20 cellular contexts compared by ENCODE assay signal in the genomic region with DNA sequence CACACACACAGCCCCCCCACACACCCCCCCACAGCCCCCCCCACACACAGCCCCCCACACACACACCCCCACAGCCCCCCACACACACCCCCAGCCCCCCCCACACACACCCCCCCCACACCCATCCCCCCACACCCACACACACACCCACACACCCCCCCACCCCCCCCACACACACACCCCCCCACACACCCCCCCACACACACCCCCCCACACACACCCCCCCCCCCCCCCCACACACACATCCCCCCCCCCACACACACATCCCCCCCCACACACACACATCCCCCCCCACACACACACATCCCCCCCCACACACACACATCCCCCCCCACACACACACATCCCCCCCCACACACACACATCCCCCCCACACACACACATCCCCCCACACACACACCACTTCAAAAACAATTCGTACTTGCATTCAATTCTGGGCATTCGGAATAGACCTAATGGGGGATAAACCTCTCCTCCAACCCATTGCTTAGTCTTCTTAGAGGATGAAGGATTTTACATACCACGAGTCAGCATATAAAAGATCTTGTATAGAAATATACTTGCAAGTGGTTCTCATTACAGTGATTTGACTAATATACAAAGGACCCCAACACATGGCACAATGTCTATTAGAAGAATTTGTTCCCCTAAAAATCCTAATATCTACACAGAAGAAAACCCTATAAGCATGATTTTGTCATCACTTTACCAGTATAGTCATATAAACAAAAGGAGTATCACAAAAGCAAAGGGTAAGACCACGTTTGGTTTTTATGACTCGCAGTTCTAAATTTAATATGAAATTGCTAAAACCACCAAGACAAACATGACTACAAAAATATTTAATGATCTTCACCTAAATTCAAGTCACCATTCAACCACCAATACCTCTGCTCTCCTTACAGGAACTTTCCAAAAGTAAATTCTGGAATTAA.
DNase-seq lines count a peak whose midpoint lies in the region; ATAC-seq and TF ChIP-seq lines count a peak whose summit lies in the region.
"Had no signal": no experiment of that assay in that cellular context is flagged by ENCODE, and none has a peak within 500 bp of the region (broad histone marks: within the 10 kb centered on the region; RNA-seq: fewer than 3 reads in every experiment).

No MANE protein-coding gene starts in this region.

- H3K27ac Mint-ChIP-seq in brain (peak overlapping the region; percentile 19 to 92 (median 54)), mesothelial cell of epicardium (peak overlapping the region; percentile 69)
- H3K27ac Mint-ChIP-seq: GM23338 had no signal

- no peak for ATAC-seq in GM18867 (IDR thresholded peaks at IDR 0.05; ENCODE audit: unreplicated experiment)
- ATAC-seq in left colon, result no peak
- ATAC-seq: GM23338, left ventricle myocardium superior, Panc1 had no signal

- intact Hi-C loops in left colon (cut with DNase I, micrococcal nuclease), result no loop called here

- peaks cover 10% of the 10 kb centered on the region for H3K79me2 ChIP-seq in ACC112 (ENCODE audit: control insufficient read depth, insufficient read depth, low read length, unreplicated experiment)

- H3K9me3 Mint-ChIP-seq in brain (no peaks in the 10 kb centered on the region), mesothelial cell of epicardium (no peaks in the 10 kb centered on the region)
- H3K9me3 Mint-ChIP-seq: GM23338, naive B cell had no signal

- H3K27me3 ChIP-seq in ACC112 (ENCODE audit: insufficient read depth, low read length), result no peaks in the 10 kb centered on the region
- no peaks in the 10 kb centered on the region for H3K27me3 ChIP-seq in WERI-Rb-1 (ENCODE audit: insufficient read depth, low read depth, severe bottlenecking)
- H3K27me3 ChIP-seq: ascending aorta, esophagus squamous epithelium had no signal

- peaks cover 29% of the 10 kb centered on the region for H3K4me1 ChIP-seq in ACC112 (ENCODE audit: control insufficient read depth, insufficient read depth, low read length, unreplicated experiment)

- H3K27ac ChIP-seq in ACC112 (ENCODE audit: low read depth, low read length) (peak overlapping the region; percentile 16), WERI-Rb-1 (no peak overlapping the region)
- H3K27ac ChIP-seq: C4-2B, thoracic aorta had no signal

- H3K27me3 Mint-ChIP-seq in brain (peaks cover under 1% of the 10 kb centered on the region), mesothelial cell of epicardium (ENCODE audit: low read depth) (no peaks in the 10 kb centered on the region)

- TF ChIP-seq CTCF in brain (conservative IDR thresholded peaks at IDR 0.05), result no peak
- TF ChIP-seq CTCF in mesothelial cell of epicardium (IDR thresholded peaks at IDR 0.05; ENCODE audit: unreplicated experiment), result no peak
- no peak for TF ChIP-seq CTCF in WERI-Rb-1 (IDR thresholded peaks at IDR 0.05; ENCODE audit: low read depth, low read length)

- no peaks in the 10 kb centered on the region for H3K9me3 ChIP-seq in WERI-Rb-1 (ENCODE audit: severe bottlenecking)
- H3K9me3 ChIP-seq: ascending aorta, esophagus squamous epithelium, SK-N-SH, thoracic aorta had no signal

- no peak overlapping the region for H2AFZ ChIP-seq in ACC112 (ENCODE audit: low read length, unreplicated experiment)
- H2AFZ ChIP-seq: GM23338 had no signal

- H3K4me1 Mint-ChIP-seq in brain (peaks cover 89% of the 10 kb centered on the region), mesothelial cell of epicardium (peaks cover 72% of the 10 kb centered on the region)

- H3K4me3 Mint-ChIP-seq in brain, result peak overlapping the region in 1 of 5 experiments; percentile 47
- peak overlapping the region; percentile 11 for H3K4me3 Mint-ChIP-seq in mesothelial cell of epicardium
- H3K4me3 Mint-ChIP-seq: GM23338, naive B cell had no signal

- no peak overlapping the region for H3K4me3 ChIP-seq in ACC112 (ENCODE audit: low read depth, low read length)
- no peak overlapping the region for H3K4me3 ChIP-seq in WERI-Rb-1 (ENCODE audit: low read depth, low read length)
- H3K4me3 ChIP-seq: ascending aorta, esophagus squamous epithelium, GM23338, thoracic aorta had no signal

- H3K36me3 ChIP-seq in ACC112 (ENCODE audit: insufficient read depth, low read length) (no peaks in the 10 kb centered on the region), WERI-Rb-1 (no peaks in the 10 kb centered on the region)
- H3K36me3 ChIP-seq: ascending aorta, esophagus squamous epithelium, thoracic aorta had no signal

- DNase-seq in EL, result peak; percentile 38
- DNase-seq in mesothelial cell of epicardium (ENCODE audit: low spot score in 2 of 2, unreplicated experiment in 2 of 2), result no peak
- DNase-seq in dedifferentiated amniotic fluid mesenchymal stem cell (ENCODE audit: extremely low spot score), result no peak
- DNase-seq in left colon, result no peak
- DNase-seq in WERI-Rb-1, result no peak
- DNase-seq: activated effector memory CD4-positive, alpha-beta T cell treated with Interleukin-2 at 50 U/mL for 16 hours; esophagus squamous epithelium; left ventricle myocardium superior; naive B cell; NCI-H524 treated with DMSO at 0.1 percent for 48 hours; SK-N-SH; stimulated activated CD4-positive, alpha-beta T cell treated with anti-CD3 and anti-CD28 coated beads, Interleukin-2, amount 100 ng/mL, for 24 hours had no signal

- peaks cover 12% of the 10 kb centered on the region for H3K36me3 Mint-ChIP-seq in brain
- H3K36me3 Mint-ChIP-seq in mesothelial cell of epicardium, result no peaks in the 10 kb centered on the region
